Comparison of ENCODE assay signal across 8 cellular contexts in the genomic region with DNA sequence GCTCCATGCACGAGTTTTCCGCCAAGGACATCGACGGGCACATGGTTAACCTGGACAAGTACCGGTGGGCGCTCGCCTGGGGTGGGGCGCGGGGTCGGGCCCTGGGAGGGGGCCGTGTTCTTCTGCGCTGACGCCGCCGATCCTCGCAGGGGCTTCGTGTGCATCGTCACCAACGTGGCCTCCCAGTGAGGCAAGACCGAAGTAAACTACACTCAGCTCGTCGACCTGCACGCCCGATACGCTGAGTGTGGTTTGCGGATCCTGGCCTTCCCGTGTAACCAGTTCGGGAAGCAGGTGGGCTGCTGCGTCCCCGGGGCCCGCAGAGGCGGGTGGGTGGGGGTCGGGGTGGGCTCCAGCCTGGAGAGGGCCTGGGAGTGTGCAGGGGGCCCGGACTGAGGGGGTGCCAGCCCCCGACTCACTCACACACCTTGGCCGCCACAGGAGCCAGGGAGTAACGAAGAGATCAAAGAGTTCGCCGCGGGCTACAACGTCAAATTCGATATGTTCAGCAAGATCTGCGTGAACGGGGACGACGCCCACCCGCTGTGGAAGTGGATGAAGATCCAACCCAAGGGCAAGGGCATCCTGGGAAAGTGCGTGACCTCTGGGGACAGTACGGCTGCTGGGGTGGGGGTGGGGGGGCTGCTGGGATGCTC. TPM values are rescaled to one million over a fixed set of nuclear protein-coding genes. Genes with fewer than 3 reads are reported as not detected.
DNase-seq lines count a peak whose midpoint lies in the region; ATAC-seq, FAIRE-seq and TF ChIP-seq lines count a peak whose summit lies in the region.

No MANE protein-coding gene starts in this region.

- H3K36me3 ChIP-seq in ascending aorta, result peaks cover 43 to 45% of the 10 kb centered on the region in 2 donors
- peaks cover 7 to 20% of the 10 kb centered on the region in 2 experiments; a peak in 4 of 5 replicates for H3K36me3 ChIP-seq in HepG2 (replicated peaks in 1 of 2; ENCODE audit: control insufficient read depth in 1 of 2, insufficient read depth in 2 of 2, low read length in 2 of 2)
- H3K36me3 ChIP-seq in tibial artery, result peaks cover 32 to 55% (median 52%) of the 10 kb centered on the region in 3 donors

- TF ChIP-seq CTCF in ascending aorta (IDR thresholded peaks at IDR 0.05), result no peak
- no peak for TF ChIP-seq CTCF in HepG2 (CRISPR knock-in tag; IDR thresholded peaks at IDR 0.05)
- no peak for TF ChIP-seq CTCF in tibial artery (IDR thresholded peaks at IDR 0.05)

- peak overlapping the region; percentile 85 for H3K4me2 ChIP-seq in HepG2 (ENCODE audit: low read depth, low read length)

- in situ Hi-C loops in HepG2 (cut with HindIII; ENCODE audit: extremely low pct_ligation_motif_present, low pct_unique_long_range_greater_than_20kb), result no loop called here

- H3K9me3 ChIP-seq in ascending aorta, result no peaks in the 10 kb centered on the region
- H3K9me3 ChIP-seq in HepG2 (ENCODE audit: low read length), result no peaks in the 10 kb centered on the region
- no peaks in the 10 kb centered on the region for H3K9me3 ChIP-seq in tibial artery

- no peak for TF ChIP-seq POLR2A in HepG2 (IDR thresholded peaks at IDR 0.05; ENCODE audit: insufficient read depth in 1 of 2, low read depth in 2 of 2, low read length in 2 of 2)

- H3K27me3 ChIP-seq in ascending aorta (no peaks in the 10 kb centered on the region), HepG2 (ENCODE audit: control insufficient read depth in 1 of 2, insufficient read depth in 2 of 2, low read length in 2 of 2) (no peaks in the 10 kb centered on the region), tibial artery (no peaks in the 10 kb centered on the region)

- H3K79me2 ChIP-seq in HepG2 (ENCODE audit: insufficient read depth, low read length), result peaks cover 11% of the 10 kb centered on the region

- CTCF ChIA-PET in HepG2 (lab: Yijun Ruan, JAX; ENCODE audit: low intra/inter-chr PET ratio, low total read pairs), result no interaction called here

- H2AFZ ChIP-seq in HepG2 (ENCODE audit: low read length), result no peak overlapping the region

- 74% methylated on average over 30 of the region's 49 CpGs for WGBS in HepG2 (ENCODE audit: low lambda C conversion rate)

- no peak overlapping the region for H3K27ac Mint-ChIP-seq in activated T-cell treated with anti-CD3 and anti-CD28 coated beads, Interleukin-2, amount 50 U/mL, for 72 hours

- no peak for FAIRE-seq in HepG2 (lab: Jason Lieb, UNC)

- peak overlapping the region; percentile 98 for H3K9ac ChIP-seq in HepG2 (ENCODE audit: insufficient read depth, low read depth, low read length)

- H3K4me3 Mint-ChIP-seq in activated T-cell treated with anti-CD3 and anti-CD28 coated beads, Interleukin-2, amount 50 U/mL, for 72 hours, result peak overlapping the region; percentile 76 to 77

- DNase-seq in activated T-cell treated with anti-CD3 and anti-CD28 coated beads, Interleukin-2, amount 50 U/mL, for 72 hours, result no peak
- DNase-seq in activated T-cell treated with anti-CD3 and anti-CD28 coated beads, Interleukin-2, amount 50 U/mL, for 48 hours, result no peak
- DNase-seq in ascending aorta (ENCODE audit: low spot score in 2 of 2), result no peak
- no peak for DNase-seq in HepG2 (ENCODE audit: low spot score)
- no peak for DNase-seq in tibial artery
- no peak for DNase-seq in NCI-H187 (lab: John Stamatoyannopoulos, UW)
- no peak for DNase-seq in GM03348 (ENCODE audit: low spot score)

- peaks cover 31% of the 10 kb centered on the region for H3K4me1 Mint-ChIP-seq in activated T-cell treated with anti-CD3 and anti-CD28 coated beads, Interleukin-2, amount 50 U/mL, for 72 hours (ENCODE audit: low read depth)

- H3K27me3 Mint-ChIP-seq in activated T-cell treated with anti-CD3 and anti-CD28 coated beads, Interleukin-2, amount 50 U/mL, for 72 hours (ENCODE audit: low read depth), result no peaks in the 10 kb centered on the region

- H3K36me3 Mint-ChIP-seq in activated T-cell treated with anti-CD3 and anti-CD28 coated beads, Interleukin-2, amount 50 U/mL, for 72 hours (ENCODE audit: insufficient read depth in 2 of 2), result peaks cover 0 to 4% of the 10 kb centered on the region in 2 donors

- H4K20me1 ChIP-seq in HepG2 (ENCODE audit: insufficient read depth, low read length), result peaks cover 15% of the 10 kb centered on the region; the same call in 1 of the 2 replicates

- no peak for ATAC-seq in activated T-cell treated with anti-CD3 and anti-CD28 coated beads, Interleukin-2, amount 50 U/mL, for 72 hours (replicated peaks in 1 of 2)
- ATAC-seq in HepG2 (no peak), HG03097 (IDR thresholded peaks at IDR 0.05; ENCODE audit: low FRiP score, unreplicated experiment) (no peak)

- intact Hi-C loops in ascending aorta (cut with DNase I) (no loop called here), HepG2 (cut with micrococcal nuclease; ENCODE audit: unreplicated experiment) (loop anchor here (10.0 kb wide), 1 partner anchor 51 kb away; no protein-coding TSS in a partner anchor), tibial artery (cut with DNase I; ENCODE audit: low total_unique reads) (loop anchor here (10.0 kb wide), 1 partner anchor 181 kb away; a partner anchor contains a TSS)

- H3K4me1 ChIP-seq in ascending aorta (peaks cover 27 to 30% of the 10 kb centered on the region in 2 donors), HepG2 (ENCODE audit: insufficient read depth, low read length) (peaks cover 59% of the 10 kb centered on the region), tibial artery (peaks cover 7 to 64% (median 50%) of the 10 kb centered on the region in 4 donors)

- POLR2A ChIA-PET in HepG2 (lab: Yijun Ruan, JAX), result interaction anchor here (0.6 to 3.4 kb wide), 5 partner anchors 8 to 348 kb away, joined by 3 to 28 read pairs (median 4); a partner anchor contains a TSS

- TF ChIP-seq EP300 in HepG2 (IDR thresholded peaks at IDR 0.05; ENCODE audit: low read depth in 2 of 2, low read length in 2 of 2), result no peak
- TF ChIP-seq EP300 in HepG2 (CRISPR knock-in tag; IDR thresholded peaks at IDR 0.05; ENCODE audit: borderline replicate concordance), result no peak

- no TSS peak for BruUV-seq in HepG2 (replicated peaks; lab: Mats Ljungman, UMichigan)

- H3K27ac ChIP-seq in ascending aorta, result peak overlapping the region; percentile 99
- peak overlapping the region; percentile 100 for H3K27ac ChIP-seq in HepG2 (ENCODE audit: extremely low read length, insufficient read depth, low read length)
- peak overlapping the region; percentile 99 to 100 for H3K27ac ChIP-seq in tibial artery

- H3K4me3 ChIP-seq in ascending aorta (peak overlapping the region; percentile 84 to 93), HepG2 (replicated peaks in 1 of 3; ENCODE audit: insufficient read depth in 1 of 3, low read depth in 2 of 3, low read length in 3 of 3) (peak overlapping the region; percentile 89 to 92 (median 89); a peak in 5 of 6 replicates), tibial artery (peak overlapping the region; percentile 95 to 98)

- no peaks in the 10 kb centered on the region for H3K9me3 Mint-ChIP-seq in activated T-cell treated with anti-CD3 and anti-CD28 coated beads, Interleukin-2, amount 50 U/mL, for 72 hours

- no peak for TF ChIP-seq RAD21 in HepG2 (CRISPR knock-in tag; IDR thresholded peaks at IDR 0.05)

RNA-seq across cellular contexts. Expression of a gene that starts 1.6 kb away (rescaled TPM):
- 100 to 1,000 TPM; 251 to 308 TPM for total RNA-seq in activated T-cell treated with anti-CD3 and anti-CD28 coated beads, Interleukin-2, amount 50 U/mL, for 72 hours
- total RNA-seq in ascending aorta, result 348 TPM
- total RNA-seq in HepG2 (2016; rRNA removed; fragmentation: Illumina TruSeq; extraction: Trizol), result 426 and 535 TPM in 2 replicates
- total RNA-seq in HepG2 (2016; cell fraction: cytosol; rRNA removed; fragmentation: Illumina TruSeq; extraction: Trizol; ENCODE audit: low read depth), result 2,785 and 3,522 TPM in 2 replicates
- 340 and 561 TPM in 2 replicates for total RNA-seq in HepG2 (2016; cell fraction: insoluble cytoplasmic fraction; rRNA removed; fragmentation: Illumina TruSeq; extraction: Trizol)
- 1,902 and 2,313 TPM in 2 replicates for total RNA-seq in HepG2 (2016; cell fraction: membrane; rRNA removed; fragmentation: Illumina TruSeq; extraction: Trizol)
- total RNA-seq in HepG2 (2016; cell fraction: nucleus; rRNA removed; fragmentation: Illumina TruSeq; extraction: Trizol), result 168 and 177 TPM in 2 replicates
- 613 and 728 TPM in 2 replicates for polyA plus RNA-seq in HepG2 (2011; rRNA removed)
- polyA plus RNA-seq in HepG2 (2011; cell fraction: cytosol; rRNA removed), result 837 and 1,257 TPM in 2 replicates
- polyA plus RNA-seq in HepG2 (2011; cell fraction: nucleus; rRNA removed), result 557 and 562 TPM in 2 replicates
- 539 and 705 TPM in 2 replicates for polyA plus RNA-seq in HepG2 (2012)
- polyA plus RNA-seq in HepG2 (2016; cell fraction: cytosol; fragmentation: Illumina TruSeq; extraction: Trizol; ENCODE audit: low read depth), result 3,701 and 4,930 TPM in 2 replicates
- polyA plus RNA-seq in HepG2 (2016; cell fraction: insoluble cytoplasmic fraction; fragmentation: Illumina TruSeq; extraction: Trizol; ENCODE audit: low read depth), result 454 and 583 TPM in 2 replicates
- 2,313 and 2,706 TPM in 2 replicates for polyA plus RNA-seq in HepG2 (2016; cell fraction: membrane; fragmentation: Illumina TruSeq; extraction: Trizol; ENCODE audit: low read depth)
- 387 and 420 TPM in 2 replicates for polyA plus RNA-seq in HepG2 (2016; cell fraction: nucleus; fragmentation: Illumina TruSeq; extraction: Trizol; ENCODE audit: insufficient read depth, low read depth)
- 195 and 435 TPM in 2 replicates for polyA minus RNA-seq in HepG2 (2011; rRNA and poly(A)+ RNA removed; ENCODE audit: low replicate concordance)
- polyA minus RNA-seq in HepG2 (2011; cell fraction: cytosol; rRNA and poly(A)+ RNA removed), result 211 and 241 TPM in 2 replicates
- 51.6 and 73.4 TPM in 2 replicates for polyA minus RNA-seq in HepG2 (2011; cell fraction: nucleus; rRNA and poly(A)+ RNA removed)

RNA-seq across cellular contexts. Expression of a gene that starts 10.2 kb away (rescaled TPM):
- 100 to 1,000 TPM; 176 to 179 TPM for total RNA-seq in activated T-cell treated with anti-CD3 and anti-CD28 coated beads, Interleukin-2, amount 50 U/mL, for 72 hours
- total RNA-seq in ascending aorta (72.1 TPM), HepG2 (2016; rRNA removed; fragmentation: Illumina TruSeq; extraction: Trizol) (140 TPM in 2 replicates)
- total RNA-seq in HepG2 (2016; cell fraction: cytosol; rRNA removed; fragmentation: Illumina TruSeq; extraction: Trizol; ENCODE audit: low read depth), result 43.4 and 44.8 TPM in 2 replicates
- 135 and 141 TPM in 2 replicates for total RNA-seq in HepG2 (2016; cell fraction: insoluble cytoplasmic fraction; rRNA removed; fragmentation: Illumina TruSeq; extraction: Trizol)
- total RNA-seq in HepG2 (2016; cell fraction: membrane; rRNA removed; fragmentation: Illumina TruSeq; extraction: Trizol), result 89.0 and 92.5 TPM in 2 replicates
- total RNA-seq in HepG2 (2016; cell fraction: nucleus; rRNA removed; fragmentation: Illumina TruSeq; extraction: Trizol), result 54.0 and 55.3 TPM in 2 replicates
- 272 and 305 TPM in 2 replicates for polyA plus RNA-seq in HepG2 (2011; rRNA removed)
- 222 and 337 TPM in 2 replicates for polyA plus RNA-seq in HepG2 (2011; cell fraction: cytosol; rRNA removed)
- polyA plus RNA-seq in HepG2 (2011; cell fraction: nucleus; rRNA removed), result 150 and 188 TPM in 2 replicates
- polyA plus RNA-seq in HepG2 (2012), result 201 and 222 TPM in 2 replicates
- polyA plus RNA-seq in HepG2 (2016; cell fraction: cytosol; fragmentation: Illumina TruSeq; extraction: Trizol; ENCODE audit: low read depth), result 94.9 and 102 TPM in 2 replicates
- polyA plus RNA-seq in HepG2 (2016; cell fraction: insoluble cytoplasmic fraction; fragmentation: Illumina TruSeq; extraction: Trizol; ENCODE audit: low read depth), result 246 and 282 TPM in 2 replicates
- polyA plus RNA-seq in HepG2 (2016; cell fraction: membrane; fragmentation: Illumina TruSeq; extraction: Trizol; ENCODE audit: low read depth), result 145 and 159 TPM in 2 replicates
- 179 TPM in 2 replicates for polyA plus RNA-seq in HepG2 (2016; cell fraction: nucleus; fragmentation: Illumina TruSeq; extraction: Trizol; ENCODE audit: insufficient read depth, low read depth)
- polyA minus RNA-seq in HepG2 (2011; rRNA and poly(A)+ RNA removed; ENCODE audit: low replicate concordance), result 343 and 389 TPM in 2 replicates
- polyA minus RNA-seq in HepG2 (2011; cell fraction: cytosol; rRNA and poly(A)+ RNA removed), result 104 and 129 TPM in 2 replicates
- polyA minus RNA-seq in HepG2 (2011; cell fraction: nucleus; rRNA and poly(A)+ RNA removed), result 39.5 and 42.0 TPM in 2 replicates

RNA-seq across cellular contexts. Expression of a gene that starts 38.4 kb away (rescaled TPM):
- total RNA-seq in activated T-cell treated with anti-CD3 and anti-CD28 coated beads, Interleukin-2, amount 50 U/mL, for 72 hours, result 100 to 1,000 TPM; 235 to 236 TPM
- total RNA-seq in ascending aorta, result 66.5 TPM
- 0.48 and 0.84 TPM in 2 replicates for total RNA-seq in HepG2 (2016; rRNA removed; fragmentation: Illumina TruSeq; extraction: Trizol)
- total RNA-seq in HepG2 (2016; cell fraction: cytosol; rRNA removed; fragmentation: Illumina TruSeq; extraction: Trizol; ENCODE audit: low read depth), result 0.35 and 0.51 TPM in 2 replicates
- total RNA-seq in HepG2 (2016; cell fraction: insoluble cytoplasmic fraction; rRNA removed; fragmentation: Illumina TruSeq; extraction: Trizol), result 0.16 and 0.50 TPM in 2 replicates
- total RNA-seq in HepG2 (2016; cell fraction: membrane; rRNA removed; fragmentation: Illumina TruSeq; extraction: Trizol), result 0.38 and 0.40 TPM in 2 replicates
- 0.28 and 0.63 TPM in 2 replicates for total RNA-seq in HepG2 (2016; cell fraction: nucleus; rRNA removed; fragmentation: Illumina TruSeq; extraction: Trizol)
- 32.0 and 40.3 TPM in 2 replicates for polyA plus RNA-seq in HepG2 (2011; rRNA removed)
- 17.7 and 31.9 TPM in 2 replicates for polyA plus RNA-seq in HepG2 (2011; cell fraction: cytosol; rRNA removed)
- polyA plus RNA-seq in HepG2 (2011; cell fraction: nucleus; rRNA removed), result 222 and 325 TPM in 2 replicates
- 21.8 and 23.4 TPM in 2 replicates for polyA plus RNA-seq in HepG2 (2012)
- polyA plus RNA-seq in HepG2 (2016; cell fraction: cytosol; fragmentation: Illumina TruSeq; extraction: Trizol; ENCODE audit: low read depth), result not detected in 2 replicates
- polyA plus RNA-seq in HepG2 (2016; cell fraction: insoluble cytoplasmic fraction; fragmentation: Illumina TruSeq; extraction: Trizol; ENCODE audit: low read depth), result 0.41 and 0.69 TPM in 2 replicates
- not detected in 2 replicates for polyA plus RNA-seq in HepG2 (2016; cell fraction: membrane; fragmentation: Illumina TruSeq; extraction: Trizol; ENCODE audit: low read depth)
- polyA plus RNA-seq in HepG2 (2016; cell fraction: nucleus; fragmentation: Illumina TruSeq; extraction: Trizol; ENCODE audit: insufficient read depth, low read depth), result 1.5 TPM in 2 replicates
- 18.3 and 37.9 TPM in 2 replicates for polyA minus RNA-seq in HepG2 (2011; rRNA and poly(A)+ RNA removed; ENCODE audit: low replicate concordance)
- polyA minus RNA-seq in HepG2 (2011; cell fraction: cytosol; rRNA and poly(A)+ RNA removed), result 19.3 and 20.1 TPM in 2 replicates
- 25.0 and 29.0 TPM in 2 replicates for polyA minus RNA-seq in HepG2 (2011; cell fraction: nucleus; rRNA and poly(A)+ RNA removed)

Comparison
In these comparisons a context has a peak if more than half of its experiments do, and no peak if none do; other contexts are left out.
1. RNA of a gene that starts 38.4 kb away (total RNA-seq): 235 to 236 TPM in activated T-cell treated with anti-CD3 and anti-CD28 coated beads, Interleukin-2, amount 50 U/mL, for 72 hours and 66.5 TPM in ascending aorta (single experiment); 0.16 to 0.84 TPM in HepG2; every median in the first group is over 10 times any median in the second.
2. Peak in every context shown above with its lines, with median percentiles within 50 percentile points of each other: H3K27ac ChIP-seq and H3K4me3 ChIP-seq.